In genomic region chr14:94345344-94346072, GRCh38 we compare ENCODE assay signal across 2 cellular contexts.
TF ChIP-seq lines count a peak whose summit lies in the region.

No MANE protein-coding gene starts in this region.

TF ChIP-seq in A549, 52 proteins besides CTCF, POLR2A, EP300 and RAD21 (continued from another document):
- TF ChIP-seq, protein P1, sequence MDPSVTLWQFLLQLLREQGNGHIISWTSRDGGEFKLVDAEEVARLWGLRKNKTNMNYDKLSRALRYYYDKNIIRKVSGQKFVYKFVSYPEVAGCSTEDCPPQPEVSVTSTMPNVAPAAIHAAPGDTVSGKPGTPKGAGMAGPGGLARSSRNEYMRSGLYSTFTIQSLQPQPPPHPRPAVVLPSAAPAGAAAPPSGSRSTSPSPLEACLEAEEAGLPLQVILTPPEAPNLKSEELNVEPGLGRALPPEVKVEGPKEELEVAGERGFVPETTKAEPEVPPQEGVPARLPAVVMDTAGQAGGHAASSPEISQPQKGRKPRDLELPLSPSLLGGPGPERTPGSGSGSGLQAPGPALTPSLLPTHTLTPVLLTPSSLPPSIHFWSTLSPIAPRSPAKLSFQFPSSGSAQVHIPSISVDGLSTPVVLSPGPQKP (IDR thresholded peaks at IDR 0.05; ENCODE audit: low read depth, low read length): no peak
- TF ChIP-seq, protein P2, sequence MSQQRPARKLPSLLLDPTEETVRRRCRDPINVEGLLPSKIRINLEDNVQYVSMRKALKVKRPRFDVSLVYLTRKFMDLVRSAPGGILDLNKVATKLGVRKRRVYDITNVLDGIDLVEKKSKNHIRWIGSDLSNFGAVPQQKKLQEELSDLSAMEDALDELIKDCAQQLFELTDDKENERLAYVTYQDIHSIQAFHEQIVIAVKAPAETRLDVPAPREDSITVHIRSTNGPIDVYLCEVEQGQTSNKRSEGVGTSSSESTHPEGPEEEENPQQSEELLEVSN (IDR thresholded peaks at IDR 0.05; ENCODE audit: borderline replicate concordance, low read depth): peak; percentile 48; the same call in 1 of the 2 replicates

TF ChIP-seq in HEK293, 187 proteins besides CTCF, POLR2A, EP300 and RAD21 (continued from another document):
- TF ChIP-seq ZNF18 (tag by site-specific recombination; IDR thresholded peaks at IDR 0.05): no peak
- TF ChIP-seq ZNF19 (tag by site-specific recombination; IDR thresholded peaks at IDR 0.05; ENCODE audit: low read depth): no peak
- 0 out of 2 replicates have a peak, but pooled peaks have one; percentile 38 for TF ChIP-seq ZFP37 (tag by site-specific recombination; IDR thresholded peaks at IDR 0.05)
- TF ChIP-seq, protein P3, sequence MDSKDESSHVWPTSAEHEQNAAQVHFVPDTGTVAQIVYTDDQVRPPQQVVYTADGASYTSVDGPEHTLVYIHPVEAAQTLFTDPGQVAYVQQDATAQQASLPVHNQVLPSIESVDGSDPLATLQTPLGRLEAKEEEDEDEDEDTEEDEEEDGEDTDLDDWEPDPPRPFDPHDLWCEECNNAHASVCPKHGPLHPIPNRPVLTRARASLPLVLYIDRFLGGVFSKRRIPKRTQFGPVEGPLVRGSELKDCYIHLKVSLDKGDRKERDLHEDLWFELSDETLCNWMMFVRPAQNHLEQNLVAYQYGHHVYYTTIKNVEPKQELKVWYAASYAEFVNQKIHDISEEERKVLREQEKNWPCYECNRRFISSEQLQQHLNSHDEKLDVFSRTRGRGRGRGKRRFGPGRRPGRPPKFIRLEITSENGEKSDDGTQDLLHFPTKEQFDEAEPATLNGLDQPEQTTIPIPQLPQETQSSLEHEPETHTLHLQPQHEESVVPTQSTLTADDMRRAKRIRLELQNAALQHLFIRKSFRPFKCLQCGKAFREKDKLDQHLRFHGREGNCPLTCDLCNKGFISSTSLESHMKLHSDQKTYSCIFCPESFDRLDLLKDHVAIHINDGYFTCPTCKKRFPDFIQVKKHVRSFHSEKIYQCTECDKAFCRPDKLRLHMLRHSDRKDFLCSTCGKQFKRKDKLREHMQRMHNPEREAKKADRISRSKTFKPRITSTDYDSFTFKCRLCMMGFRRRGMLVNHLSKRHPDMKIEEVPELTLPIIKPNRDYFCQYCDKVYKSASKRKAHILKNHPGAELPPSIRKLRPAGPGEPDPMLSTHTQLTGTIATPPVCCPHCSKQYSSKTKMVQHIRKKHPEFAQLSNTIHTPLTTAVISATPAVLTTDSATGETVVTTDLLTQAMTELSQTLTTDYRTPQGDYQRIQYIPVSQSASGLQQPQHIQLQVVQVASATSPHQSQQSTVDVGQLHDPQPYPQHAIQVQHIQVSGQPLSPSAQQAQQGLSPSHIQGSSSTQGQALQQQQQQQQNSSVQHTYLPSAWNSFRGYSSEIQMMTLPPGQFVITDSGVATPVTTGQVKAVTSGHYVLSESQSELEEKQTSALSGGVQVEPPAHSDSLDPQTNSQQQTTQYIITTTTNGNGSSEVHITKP (tag by site-specific recombination; IDR thresholded peaks at IDR 0.05): peak; percentile 40; the same call in 1 of the 2 replicates
- 0 out of 2 replicates have a peak, but pooled peaks have one; percentile 58 for TF ChIP-seq ZNF660 (tag by site-specific recombination; IDR thresholded peaks at IDR 0.05)
- TF ChIP-seq ZNF184 (tag by site-specific recombination; IDR thresholded peaks at IDR 0.05): 0 out of 2 replicates have a peak, but pooled peaks have one; percentile 30
- no peak for TF ChIP-seq ZNF530 (tag by site-specific recombination; IDR thresholded peaks at IDR 0.05; ENCODE audit: low read depth)
- TF ChIP-seq OVOL3 (tag by site-specific recombination; IDR thresholded peaks at IDR 0.05): no peak
- TF ChIP-seq KLF17 (tag by site-specific recombination; IDR thresholded peaks at IDR 0.05): 0 out of 2 replicates have a peak, but pooled peaks have one; percentile 23
- TF ChIP-seq PRDM1 (tag by site-specific recombination; IDR thresholded peaks at IDR 0.05): peak; percentile 69
- peak; percentile 93 for TF ChIP-seq ZBTB6 (tag by site-specific recombination; IDR thresholded peaks at IDR 0.05)
- no peak for TF ChIP-seq ZNF768 (tag by site-specific recombination; IDR thresholded peaks at IDR 0.05)
- no peak for TF ChIP-seq GLIS1 (tag by site-specific recombination; IDR thresholded peaks at IDR 0.05)
